In genomic region chr21:42878993-42879787, GRCh38 we compare ENCODE assay signal across 8 cellular contexts. TPM values are rescaled to one million over a fixed set of nuclear protein-coding genes. Genes with fewer than 3 reads are reported as not detected.
DNase-seq lines count a peak whose midpoint lies in the region; ATAC-seq and TF ChIP-seq lines count a peak whose summit lies in the region.

A gene with protein sequence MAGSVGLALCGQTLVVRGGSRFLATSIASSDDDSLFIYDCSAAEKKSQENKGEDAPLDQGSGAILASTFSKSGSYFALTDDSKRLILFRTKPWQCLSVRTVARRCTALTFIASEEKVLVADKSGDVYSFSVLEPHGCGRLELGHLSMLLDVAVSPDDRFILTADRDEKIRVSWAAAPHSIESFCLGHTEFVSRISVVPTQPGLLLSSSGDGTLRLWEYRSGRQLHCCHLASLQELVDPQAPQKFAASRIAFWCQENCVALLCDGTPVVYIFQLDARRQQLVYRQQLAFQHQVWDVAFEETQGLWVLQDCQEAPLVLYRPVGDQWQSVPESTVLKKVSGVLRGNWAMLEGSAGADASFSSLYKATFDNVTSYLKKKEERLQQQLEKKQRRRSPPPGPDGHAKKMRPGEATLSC (minus strand): TSS chr21:42879539. CDS start chr21:42879495, 44 bp downstream.

- peak within 1 kb of the TSS; percentile 93 for H3K27ac ChIP-seq in suprapubic skin

- H3K27me3 Mint-ChIP-seq in activated naive CD4-positive, alpha-beta T cell treated with anti-CD3 and anti-CD28 coated beads, Interleukin-2, amount 50 U/mL, for 24 hours: no peaks in the 10 kb centered on the region

- DNase-seq in GM10266 (ENCODE audit: extremely low spot score) (peak; percentile 98), NCI-H1092 treated with DMSO at 0.1 percent for 48 hours (lab: John Stamatoyannopoulos, UW) (peak; percentile 97), globus pallidus (ENCODE audit: low spot score) (peak; percentile 95), nucleus accumbens (lab: John Stamatoyannopoulos, UW) (peak; percentile 57 to 98 (median 92)), suprapubic skin (ENCODE audit: low spot score in 2 of 2) (peak; percentile 98)

- peak within 1 kb of the TSS; percentile 99 for H3K27ac Mint-ChIP-seq in activated naive CD4-positive, alpha-beta T cell treated with anti-CD3 and anti-CD28 coated beads, Interleukin-2, amount 50 U/mL, for 24 hours

- TF ChIP-seq POLR2A in suprapubic skin (IDR thresholded peaks at IDR 0.05): peak in 1 of 2 donors; percentile 26

- no peaks in the 10 kb centered on the region for H3K9me3 ChIP-seq in suprapubic skin

- WGBS in suprapubic skin: 0% methylated on average over 21 of the region's 80 CpGs

- H3K4me3 Mint-ChIP-seq in activated naive CD4-positive, alpha-beta T cell treated with anti-CD3 and anti-CD28 coated beads, Interleukin-2, amount 50 U/mL, for 24 hours: peak within 1 kb of the TSS; percentile 98

- H3K36me3 ChIP-seq in suprapubic skin: peaks cover 16% of the 10 kb centered on the region

- H3K4me1 Mint-ChIP-seq in activated naive CD4-positive, alpha-beta T cell treated with anti-CD3 and anti-CD28 coated beads, Interleukin-2, amount 50 U/mL, for 24 hours: peaks cover 28% of the 10 kb centered on the region

- no peaks in the 10 kb centered on the region for H3K27me3 ChIP-seq in suprapubic skin

- no peaks in the 10 kb centered on the region for H3K9me3 Mint-ChIP-seq in activated naive CD4-positive, alpha-beta T cell treated with anti-CD3 and anti-CD28 coated beads, Interleukin-2, amount 50 U/mL, for 24 hours

- peaks cover 23% of the 10 kb centered on the region for H3K4me1 ChIP-seq in suprapubic skin

- TF ChIP-seq CTCF in GM10266 (IDR thresholded peaks at IDR 0.05; ENCODE audit: control insufficient read depth, insufficient read depth, low read depth, missing control alignments) (no peak), suprapubic skin (IDR thresholded peaks at IDR 0.05) (no peak)

- ATAC-seq in HG02623 (IDR thresholded peaks at IDR 0.05; ENCODE audit: unreplicated experiment) (peak; percentile 77), SK-N-SH treated with all-trans-retinoic acid at 6 μM for 48 hours (peak; percentile 95)

- H3K4me3 ChIP-seq in suprapubic skin: peak within 1 kb of the TSS; percentile 88

- H3K36me3 Mint-ChIP-seq in activated naive CD4-positive, alpha-beta T cell treated with anti-CD3 and anti-CD28 coated beads, Interleukin-2, amount 50 U/mL, for 24 hours: peaks cover 11% of the 10 kb centered on the region

- TF ChIP-seq EP300 in suprapubic skin (IDR thresholded peaks at IDR 0.05): no peak

TF ChIP-seq in SK-N-SH treated with all-trans-retinoic acid at 6 μM for 48 hours, 23 proteins besides CTCF, POLR2A, EP300 and RAD21:
- no peak for TF ChIP-seq ZNF70 (CRISPR knock-in tag; IDR thresholded peaks at IDR 0.05)
- TF ChIP-seq, protein P1, sequence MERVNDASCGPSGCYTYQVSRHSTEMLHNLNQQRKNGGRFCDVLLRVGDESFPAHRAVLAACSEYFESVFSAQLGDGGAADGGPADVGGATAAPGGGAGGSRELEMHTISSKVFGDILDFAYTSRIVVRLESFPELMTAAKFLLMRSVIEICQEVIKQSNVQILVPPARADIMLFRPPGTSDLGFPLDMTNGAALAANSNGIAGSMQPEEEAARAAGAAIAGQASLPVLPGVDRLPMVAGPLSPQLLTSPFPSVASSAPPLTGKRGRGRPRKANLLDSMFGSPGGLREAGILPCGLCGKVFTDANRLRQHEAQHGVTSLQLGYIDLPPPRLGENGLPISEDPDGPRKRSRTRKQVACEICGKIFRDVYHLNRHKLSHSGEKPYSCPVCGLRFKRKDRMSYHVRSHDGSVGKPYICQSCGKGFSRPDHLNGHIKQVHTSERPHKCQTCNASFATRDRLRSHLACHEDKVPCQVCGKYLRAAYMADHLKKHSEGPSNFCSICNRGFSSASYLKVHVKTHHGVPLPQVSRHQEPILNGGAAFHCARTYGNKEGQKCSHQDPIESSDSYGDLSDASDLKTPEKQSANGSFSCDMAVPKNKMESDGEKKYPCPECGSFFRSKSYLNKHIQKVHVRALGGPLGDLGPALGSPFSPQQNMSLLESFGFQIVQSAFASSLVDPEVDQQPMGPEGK (CRISPR knock-in tag; IDR thresholded peaks at IDR 0.05; ENCODE audit: borderline replicate concordance): no peak
- no peak for TF ChIP-seq ISL1 (CRISPR knock-in tag; IDR thresholded peaks at IDR 0.05)
- TF ChIP-seq ESRRG (CRISPR knock-in tag; IDR thresholded peaks at IDR 0.05): no peak
- no peak for TF ChIP-seq ZFP30 (CRISPR knock-in tag; IDR thresholded peaks at IDR 0.05)
- no peak for TF ChIP-seq SNAI2 (CRISPR knock-in tag; IDR thresholded peaks at IDR 0.05)

RNA-seq across cellular contexts. Expression of the gene that starts here (rescaled TPM):
- total RNA-seq in suprapubic skin: 10 to 100 TPM; 10.1 to 18.7 (median 14.1) TPM

Comparison
In these comparisons a context has a peak if more than half of its experiments do, and no peak if none do; other contexts are left out.
1. Peak in every context shown above with its lines: DNase-seq, ATAC-seq, H3K4me3 ChIP-seq and H3K27ac ChIP-seq.